Comparison of ENCODE assay signal across 9 cellular contexts in the genomic region with DNA sequence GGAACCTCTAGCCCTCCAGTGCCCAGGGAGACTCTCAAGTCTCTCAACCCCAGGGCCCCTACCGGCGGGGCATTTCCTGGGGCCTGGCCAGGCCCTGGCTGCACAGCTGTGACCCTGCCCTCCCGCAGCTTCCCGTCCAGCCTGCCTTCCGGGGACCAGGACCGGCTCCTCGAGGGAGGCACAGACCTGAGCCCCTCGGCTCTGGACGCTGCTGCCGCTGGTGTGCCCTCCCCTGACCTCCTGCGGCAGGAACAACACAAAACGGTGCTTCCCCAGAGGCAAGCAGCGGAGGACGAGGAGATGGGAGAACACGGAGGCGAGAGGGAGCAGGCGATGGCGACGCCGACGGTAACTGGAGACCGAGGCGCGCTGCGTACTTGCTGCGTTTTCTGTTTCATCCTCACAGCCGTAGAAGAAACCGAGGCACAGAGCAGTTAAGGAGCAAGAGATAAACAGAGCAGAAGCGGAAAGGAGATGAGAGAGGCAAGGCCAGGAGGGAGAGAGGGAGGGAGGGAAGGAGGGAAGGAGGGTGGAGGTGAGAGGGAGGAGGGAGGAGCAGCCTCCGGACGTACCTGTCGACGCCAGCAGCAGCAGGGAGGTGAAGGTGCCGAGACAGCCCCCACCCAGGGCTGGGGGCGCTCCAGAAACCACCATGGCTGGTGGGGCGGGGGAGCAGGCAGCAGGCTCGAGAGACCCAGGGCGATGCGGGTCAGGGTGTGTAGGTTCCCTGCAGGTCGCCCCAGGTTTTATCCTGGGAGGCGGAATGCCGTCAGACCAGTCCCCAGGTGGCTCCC. TPM values are rescaled to one million over a fixed set of nuclear protein-coding genes. Genes with fewer than 3 reads are reported as not detected.
DNase-seq lines count a peak whose midpoint lies in the region; ATAC-seq and TF ChIP-seq lines count a peak whose summit lies in the region.
"Had no signal": no experiment of that assay in that cellular context is flagged by ENCODE, and none has a peak within 500 bp of the region (broad histone marks: within the 10 kb centered on the region; RNA-seq: fewer than 3 reads in every experiment).

PRSS22 (minus strand) TSS at position 720 of the 794 bp plus-strand sequence; CDS start at position 654, 66 bp downstream.

- H3K4me1 Mint-ChIP-seq in activated B cell treated with CpG ODN at 0.5 μM for 24 hours, result peaks cover 4% of the 10 kb centered on the region
- H3K4me1 Mint-ChIP-seq in stimulated activated naive B cell treated with anti-CD40 and anti-IgM and Interleukin-4, amounts not matched to agents 10 μg/mL and 1 μg/mL and 100 μg/mL, for 72 hours, result peaks cover 3 to 8% of the 10 kb centered on the region in 2 donors

- ATAC-seq in activated B cell treated with CpG ODN at 0.5 μM for 24 hours (ENCODE audit: low read depth), result no peak
- peak; percentile 39 to 42 for ATAC-seq in stimulated activated naive B cell treated with anti-CD40 and anti-IgM and Interleukin-4, amounts not matched to agents 10 μg/mL and 1 μg/mL and 100 μg/mL, for 72 hours (replicated peaks)

- H3K4me3 ChIP-seq in iPS-15b (ENCODE audit: low read depth, low read length) (peak within 1 kb of the TSS; percentile 88), uterus (no peak within 1 kb of the TSS)

- no peaks in the 10 kb centered on the region for H3K36me3 Mint-ChIP-seq in activated B cell treated with CpG ODN at 0.5 μM for 24 hours (ENCODE audit: low read depth)
- peaks cover 0 to 17% of the 10 kb centered on the region in 2 donors for H3K36me3 Mint-ChIP-seq in stimulated activated naive B cell treated with anti-CD40 and anti-IgM and Interleukin-4, amounts not matched to agents 10 μg/mL and 1 μg/mL and 100 μg/mL, for 72 hours

- H3K36me3 ChIP-seq in iPS-15b (ENCODE audit: control insufficient read depth, insufficient read depth, low read length), result peaks cover 4% of the 10 kb centered on the region
- no peaks in the 10 kb centered on the region for H3K36me3 ChIP-seq in uterus

- peak; percentile 11 for DNase-seq in NCI-H345 (lab: John Stamatoyannopoulos, UW)
- DNase-seq in NCI-H345 treated with DMSO at 0.1 percent for 48 hours (lab: John Stamatoyannopoulos, UW; ENCODE audit: unreplicated experiment), result no peak
- no peak for DNase-seq in activated B cell treated with CpG ODN at 0.5 μM for 24 hours
- no peak for DNase-seq in stimulated activated naive B cell treated with anti-CD40 and anti-IgM and Interleukin-4, amounts not matched to agents 10 μg/mL and 1 μg/mL and 100 μg/mL, for 72 hours
- DNase-seq in uterus, result no peak
- no peak for DNase-seq in germinal center (ENCODE audit: low spot score)
- no peak for DNase-seq in activated CD4-positive, alpha-beta T cell treated with anti-CD3 and anti-CD28 coated beads, Interleukin-2, amount 50 U/mL, for 4 hours
- DNase-seq: AML-193 had no signal

- peak within 1 kb of the TSS; percentile 49 for H3K4me3 Mint-ChIP-seq in activated B cell treated with CpG ODN at 0.5 μM for 24 hours
- H3K4me3 Mint-ChIP-seq in stimulated activated naive B cell treated with anti-CD40 and anti-IgM and Interleukin-4, amounts not matched to agents 10 μg/mL and 1 μg/mL and 100 μg/mL, for 72 hours, result peak within 1 kb of the TSS; percentile 61 to 63

- TF ChIP-seq POLR2A in uterus (IDR thresholded peaks at IDR 0.05), result no peak

- no peak for TF ChIP-seq CTCF in activated B cell treated with CpG ODN at 0.5 μM for 24 hours (IDR thresholded peaks at IDR 0.05)
- no peak for TF ChIP-seq CTCF in uterus (IDR thresholded peaks at IDR 0.05)

- H3K27me3 Mint-ChIP-seq in activated B cell treated with CpG ODN at 0.5 μM for 24 hours, result peaks cover 28% of the 10 kb centered on the region
- peaks cover 46 to 67% of the 10 kb centered on the region in 2 donors for H3K27me3 Mint-ChIP-seq in stimulated activated naive B cell treated with anti-CD40 and anti-IgM and Interleukin-4, amounts not matched to agents 10 μg/mL and 1 μg/mL and 100 μg/mL, for 72 hours

- POLR2A ChIA-PET in activated B cell treated with CpG ODN at 0.5 μM for 24 hours (lab: Charles Lee), result no interaction called here

- H3K9me3 ChIP-seq in iPS-15b (ENCODE audit: control insufficient read depth, insufficient read depth, low read length) (peaks cover 5% of the 10 kb centered on the region), uterus (no peaks in the 10 kb centered on the region)

- peaks cover 10% of the 10 kb centered on the region for H3K9me3 Mint-ChIP-seq in activated B cell treated with CpG ODN at 0.5 μM for 24 hours
- H3K9me3 Mint-ChIP-seq in stimulated activated naive B cell treated with anti-CD40 and anti-IgM and Interleukin-4, amounts not matched to agents 10 μg/mL and 1 μg/mL and 100 μg/mL, for 72 hours, result peaks cover 11 to 14% of the 10 kb centered on the region in 2 donors

- no peaks in the 10 kb centered on the region for H3K4me1 ChIP-seq in iPS-15b (ENCODE audit: control insufficient read depth, insufficient read depth, low read length)
- no peaks in the 10 kb centered on the region for H3K4me1 ChIP-seq in uterus

- CTCF ChIA-PET in activated B cell treated with CpG ODN at 0.5 μM for 24 hours (lab: Charles Lee), result no interaction called here

- H3K27ac Mint-ChIP-seq in activated B cell treated with CpG ODN at 0.5 μM for 24 hours, result no peak within 1 kb of the TSS
- peak within 1 kb of the TSS; percentile 1 for H3K27ac Mint-ChIP-seq in stimulated activated naive B cell treated with anti-CD40 and anti-IgM and Interleukin-4, amounts not matched to agents 10 μg/mL and 1 μg/mL and 100 μg/mL, for 72 hours

- peaks cover 2% of the 10 kb centered on the region for H3K27me3 ChIP-seq in iPS-15b (ENCODE audit: control insufficient read depth, insufficient read depth, low read length)
- H3K27me3 ChIP-seq in uterus, result peaks cover 0 to 13% of the 10 kb centered on the region in 2 donors

- H3K9ac ChIP-seq in iPS-15b (ENCODE audit: low read depth, low read length), result peak within 1 kb of the TSS; percentile 65

- H3K27ac ChIP-seq in uterus, result no peak within 1 kb of the TSS

- intact Hi-C loops in activated B cell treated with CpG ODN at 0.5 μM for 24 hours (cut with micrococcal nuclease) (no loop called here), uterus (cut with DNase I; ENCODE audit: low total_unique reads) (no loop called here)

RNA-seq across cellular contexts. Expression of gene PRSS22, which starts in this region (rescaled TPM):
- total RNA-seq in activated B cell treated with CpG ODN at 0.5 μM for 24 hours, result not detected in 2 replicates
- total RNA-seq in uterus, result 1 to 10 TPM in 1 of 4 donors, under 1 TPM in 1, not detected in 2; 0.46 to 2.4 TPM
